In genomic region chr12:82082476-82082875, GRCh38 we compare ENCODE assay signal across 2 cellular contexts.
TF ChIP-seq lines count a peak whose summit lies in the region.

No MANE protein-coding gene starts in this region.

TF ChIP-seq in SK-N-SH, 30 proteins besides CTCF, POLR2A, EP300 and RAD21 (continued from another document):
- TF ChIP-seq ZBTB33 (IDR thresholded peaks at IDR 0.05; ENCODE audit: borderline replicate concordance, low read depth), result no peak
TF ChIP-seq in SK-N-SH: peak in this region for 0.

TF ChIP-seq in SK-N-SH treated with all-trans-retinoic acid at 6 μM for 48 hours, 23 proteins besides CTCF, POLR2A, EP300 and RAD21 (continued from another document):
- no peak for TF ChIP-seq TSHZ2 (CRISPR knock-in tag; IDR thresholded peaks at IDR 0.05)
- no peak for TF ChIP-seq ZFP3 (CRISPR knock-in tag; IDR thresholded peaks at IDR 0.05)
- TF ChIP-seq ARNTL (CRISPR knock-in tag; IDR thresholded peaks at IDR 0.05; ENCODE audit: borderline replicate concordance, low read depth), result no peak
- TF ChIP-seq CSRNP3 (CRISPR knock-in tag; IDR thresholded peaks at IDR 0.05), result no peak
